24 cellular contexts compared by ENCODE assay signal in the genomic region with DNA sequence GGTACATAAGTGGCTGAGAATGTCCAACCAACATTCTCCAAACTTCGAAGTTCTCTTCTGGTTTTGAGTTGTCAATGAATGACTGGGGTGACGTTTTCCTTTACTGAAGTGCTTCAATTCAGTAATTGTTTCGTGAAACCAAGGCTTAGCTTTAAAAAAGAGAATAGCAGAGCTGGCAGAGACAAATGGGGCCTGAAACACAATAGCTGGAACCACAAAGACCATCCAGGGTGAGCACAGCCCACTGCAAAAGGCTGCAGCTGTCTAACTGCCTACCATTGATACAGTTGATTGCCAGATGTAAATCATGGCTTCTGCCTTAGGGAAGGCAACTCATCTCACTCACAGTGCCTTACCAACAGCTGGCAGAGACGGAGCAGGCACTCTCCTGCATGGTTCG.
DNase-seq lines count a peak whose midpoint lies in the region; ATAC-seq and TF ChIP-seq lines count a peak whose summit lies in the region.
"Had no signal": no experiment of that assay in that cellular context is flagged by ENCODE, and none has a peak within 500 bp of the region (broad histone marks: within the 10 kb centered on the region; RNA-seq: fewer than 3 reads in every experiment).

No MANE protein-coding gene starts in this region.

- H3K27me3 ChIP-seq in GM23338 (ENCODE audit: insufficient read depth) (no peaks in the 10 kb centered on the region), neuronal stem cell (ENCODE audit: control insufficient read depth in 3 of 3, insufficient read depth in 3 of 3, low read depth in 1 of 3, low read length in 3 of 3) (no peaks in the 10 kb centered on the region), BE2C (no peaks in the 10 kb centered on the region)
- H3K27me3 ChIP-seq: left lung, right lobe of liver had no signal

- TF ChIP-seq CTCF in GM23338 (conservative IDR thresholded peaks at IDR 0.05; ENCODE audit: low read depth in 2 of 2) (no peak), BE2C (IDR thresholded peaks at IDR 0.05; ENCODE audit: low read depth, low read length) (no peak)

- H3K4me1 Mint-ChIP-seq in GM23338 = peaks cover 6% of the 10 kb centered on the region; the same call in 2 of the 3 replicates
- H3K4me1 Mint-ChIP-seq: activated T-helper 17 cell treated with anti-CD3 and anti-CD28 coated beads, Interleukin-2, amount 50 U/mL, for 72 hours; stimulated activated naive CD8-positive, alpha-beta T cell treated with anti-CD3 and anti-CD28 coated beads, Interleukin-15, amount 100 ng/mL, for 72 hours had no signal

- H3K36me3 ChIP-seq in GM23338 (ENCODE audit: insufficient read depth) = no peaks in the 10 kb centered on the region
- no peaks in the 10 kb centered on the region for H3K36me3 ChIP-seq in neuronal stem cell (replicated peaks in 1 of 2; ENCODE audit: control insufficient read depth in 2 of 2, insufficient read depth in 2 of 2, low read length in 2 of 2)
- H3K36me3 ChIP-seq in BE2C = no peaks in the 10 kb centered on the region
- H3K36me3 ChIP-seq: gastroesophageal sphincter, left lung, right lobe of liver had no signal

- no peak overlapping the region for H2BK12ac ChIP-seq in neuronal stem cell (ENCODE audit: low read length)

- peaks cover 2% of the 10 kb centered on the region; the same call in 1 of the 2 replicates for H3K9me2 ChIP-seq in GM23338 (ENCODE audit: insufficient read depth)

- DNase-seq in NCI-H748 (lab: John Stamatoyannopoulos, UW; ENCODE audit: unreplicated experiment) (peak; percentile 65), NCI-H748 treated with DMSO at 0.1 percent for 48 hours (lab: John Stamatoyannopoulos, UW) (no peak), GM23338 (ENCODE audit: low spot score) (no peak), neuronal stem cell (ENCODE audit: low spot score) (peak; percentile 32), GF-D8 (lab: John Stamatoyannopoulos, UW) (no peak), BE2C (no peak), Right ventricle myocardium superior (no peak)
- DNase-seq: activated CD4-positive, CD25-positive, alpha-beta regulatory T cell; activated naive CD8-positive, alpha-beta T cell treated with anti-CD3 and anti-CD28 coated beads, Interleukin-2, amount 50 U/mL, for 24 hours; C1 segment of cervical spinal cord; DMS 273 treated with DMSO at 0.1 percent for 48 hours; dorsolateral prefrontal cortex; HFFc6; left lung; NCI-H1092; occipital lobe; right lobe of liver; stimulated activated naive CD8-positive, alpha-beta T cell treated with anti-CD3 and anti-CD28 coated beads, Interleukin-15, amount 100 ng/mL, for 72 hours; T-helper 2 cell had no signal

- H3K23ac ChIP-seq in neuronal stem cell (ENCODE audit: low read depth, low read length, poor library complexity) = no peak overlapping the region

- H2AK5ac ChIP-seq in neuronal stem cell (ENCODE audit: low read depth, low read length) = no peak overlapping the region

- H3K27ac ChIP-seq in GM23338 (ENCODE audit: low read depth) = 0 out of 2 replicates have a peak overlapping the region, but pooled peaks have one; percentile 14
- peak overlapping the region; percentile 65 for H3K27ac ChIP-seq in neuronal stem cell (replicated peaks; ENCODE audit: low read length)
- H3K27ac ChIP-seq: dorsolateral prefrontal cortex, gastroesophageal sphincter, KMS-11, left lung, right lobe of liver had no signal

- H2AFZ ChIP-seq in GM23338 = no peak overlapping the region
- H2AFZ ChIP-seq in neuronal stem cell (ENCODE audit: low read length) = no peak overlapping the region

- H3K4me2 ChIP-seq in GM23338 (no peak overlapping the region), neuronal stem cell (ENCODE audit: insufficient read depth, low read length, poor library complexity, severe bottlenecking) (peak overlapping the region; percentile 45)
- H3K4me2 ChIP-seq: KMS-11 had no signal

- no peaks in the 10 kb centered on the region for H3K36me3 Mint-ChIP-seq in GM23338 (ENCODE audit: low read depth)

- H3K4me3 Mint-ChIP-seq in GM23338 = no peak overlapping the region
- H3K4me3 Mint-ChIP-seq: activated naive CD8-positive, alpha-beta T cell treated with anti-CD3 and anti-CD28 coated beads, Interleukin-2, amount 50 U/mL, for 24 hours; activated T-helper 17 cell treated with anti-CD3 and anti-CD28 coated beads, Interleukin-2, amount 50 U/mL, for 72 hours; HFFc6; stimulated activated naive CD8-positive, alpha-beta T cell treated with anti-CD3 and anti-CD28 coated beads, Interleukin-15, amount 100 ng/mL, for 72 hours had no signal

- H3K4me1 ChIP-seq in GM23338 (ENCODE audit: insufficient read depth) = peaks cover 5% of the 10 kb centered on the region
- H3K4me1 ChIP-seq in neuronal stem cell (ENCODE audit: control insufficient read depth in 2 of 2, insufficient read depth in 1 of 2, low read depth in 1 of 2, low read length in 2 of 2) = peaks cover 0 to 10% of the 10 kb centered on the region in 2 donors
- no peaks in the 10 kb centered on the region for H3K4me1 ChIP-seq in BE2C
- H3K4me1 ChIP-seq: left lung, right lobe of liver had no signal

- H2BK120ac ChIP-seq in neuronal stem cell (ENCODE audit: low read depth, low read length) = no peak overlapping the region

- intact Hi-C loops in Right ventricle myocardium superior (cut with DNase I) = no loop called here

- H3K4me3 ChIP-seq in GM23338 = no peak overlapping the region
- H3K4me3 ChIP-seq in neuronal stem cell (ENCODE audit: low read length in 2 of 2) = no peak overlapping the region
- no peak overlapping the region for H3K4me3 ChIP-seq in BE2C (ENCODE audit: low read depth, low read length)
- H3K4me3 ChIP-seq: dorsolateral prefrontal cortex, gastroesophageal sphincter, left lung, right lobe of liver had no signal

- H3K79me2 ChIP-seq in GM23338 (replicated peaks; ENCODE audit: insufficient read depth) = no peaks in the 10 kb centered on the region

- no CpG with 5 or more reads among the region's 5 CpGs for WGBS in neuronal stem cell (ENCODE audit: extremely low coverage in 2 of 2, insufficient read length in 2 of 2, insufficient replicate concordance in 1 of 2), 2 donors

- H3K27ac Mint-ChIP-seq in GM23338 = no peak overlapping the region
- H3K27ac Mint-ChIP-seq: activated naive CD8-positive, alpha-beta T cell treated with anti-CD3 and anti-CD28 coated beads, Interleukin-2, amount 50 U/mL, for 24 hours; activated T-helper 17 cell treated with anti-CD3 and anti-CD28 coated beads, Interleukin-2, amount 50 U/mL, for 72 hours; HFFc6; stimulated activated naive CD8-positive, alpha-beta T cell treated with anti-CD3 and anti-CD28 coated beads, Interleukin-15, amount 100 ng/mL, for 72 hours had no signal

- H2BK5ac ChIP-seq in neuronal stem cell (ENCODE audit: low read length) = no peak overlapping the region

- no peaks in the 10 kb centered on the region for H3F3A ChIP-seq in GM23338 (replicated peaks; ENCODE audit: low read depth)

- no peaks in the 10 kb centered on the region for H4K20me1 ChIP-seq in GM23338 (replicated peaks; ENCODE audit: insufficient read depth)

- H3K9me3 Mint-ChIP-seq in GM23338 = no peaks in the 10 kb centered on the region; the same call in 2 of the 3 replicates
- H3K9me3 Mint-ChIP-seq: activated naive CD8-positive, alpha-beta T cell treated with anti-CD3 and anti-CD28 coated beads, Interleukin-2, amount 50 U/mL, for 24 hours; activated T-helper 17 cell treated with anti-CD3 and anti-CD28 coated beads, Interleukin-2, amount 50 U/mL, for 72 hours; HFFc6; stimulated activated naive CD8-positive, alpha-beta T cell treated with anti-CD3 and anti-CD28 coated beads, Interleukin-15, amount 100 ng/mL, for 72 hours had no signal

- no peak overlapping the region for H3K14ac ChIP-seq in neuronal stem cell (ENCODE audit: low read length)

- H2BK15ac ChIP-seq in neuronal stem cell (ENCODE audit: low read length) = no peak overlapping the region

- H4K91ac ChIP-seq in neuronal stem cell (ENCODE audit: low read depth, low read length, poor library complexity) = no peak overlapping the region

- H3K9me3 ChIP-seq in neuronal stem cell (replicated peaks in 1 of 2; ENCODE audit: control insufficient read depth in 2 of 2, insufficient read depth in 1 of 2, low read depth in 1 of 2, low read length in 2 of 2) (no peaks in the 10 kb centered on the region), BE2C (no peaks in the 10 kb centered on the region)
- H3K9me3 ChIP-seq: gastroesophageal sphincter, left lung, right lobe of liver had no signal

- H3K79me1 ChIP-seq in neuronal stem cell (ENCODE audit: low read depth, low read length) = no peaks in the 10 kb centered on the region

- no peak overlapping the region for H3K4ac ChIP-seq in neuronal stem cell (ENCODE audit: low read length)

- H4K8ac ChIP-seq in neuronal stem cell (ENCODE audit: low read depth, low read length) = no peak overlapping the region

- H3K18ac ChIP-seq in neuronal stem cell (ENCODE audit: low read length) = no peak overlapping the region

- no peak overlapping the region for H3K9ac ChIP-seq in neuronal stem cell (ENCODE audit: low read depth, low read length, poor library complexity)
- H3K9ac ChIP-seq: KMS-11 had no signal

- H3K27me3 Mint-ChIP-seq in GM23338 (ENCODE audit: insufficient read depth, low read depth, poor library complexity) = no peaks in the 10 kb centered on the region
- H3K27me3 Mint-ChIP-seq: activated naive CD8-positive, alpha-beta T cell treated with anti-CD3 and anti-CD28 coated beads, Interleukin-2, amount 50 U/mL, for 24 hours; stimulated activated naive CD8-positive, alpha-beta T cell treated with anti-CD3 and anti-CD28 coated beads, Interleukin-15, amount 100 ng/mL, for 72 hours had no signal

- ATAC-seq in GM23338 (no peak), HG03469 (IDR thresholded peaks at IDR 0.05; ENCODE audit: unreplicated experiment) (peak; percentile 61), Right ventricle myocardium superior (ENCODE audit: poor library complexity) (no peak)
- ATAC-seq: activated naive CD8-positive, alpha-beta T cell treated with anti-CD3 and anti-CD28 coated beads, Interleukin-2, amount 50 U/mL, for 24 hours; activated T-helper 17 cell treated with anti-CD3 and anti-CD28 coated beads, Interleukin-2, amount 50 U/mL, for 72 hours; gastroesophageal sphincter; left lung; right lobe of liver; Right ventricle myocardium inferior; stimulated activated naive CD8-positive, alpha-beta T cell treated with anti-CD3 and anti-CD28 coated beads, Interleukin-15, amount 100 ng/mL, for 72 hours had no signal

TF ChIP-seq in GM23338, 12 proteins besides CTCF, POLR2A, EP300 and RAD21:
- no peak for TF ChIP-seq CREB1 (CRISPR knock-in tag; IDR thresholded peaks at IDR 0.05; ENCODE audit: low read depth)
- TF ChIP-seq EZH2 (IDR thresholded peaks at IDR 0.05; ENCODE audit: low read depth, unreplicated experiment) = no peak
- TF ChIP-seq ETS1 (IDR thresholded peaks at IDR 0.05) = no peak
- no peak for TF ChIP-seq NANOG (IDR thresholded peaks at IDR 0.05; ENCODE audit: borderline replicate concordance)

Comparison
In these comparisons a context has a peak if more than half of its experiments do, and no peak if none do; other contexts are left out.
1. DNase-seq: peak in NCI-H748 (single experiment) and neuronal stem cell (single experiment); none in NCI-H748 treated with DMSO at 0.1 percent for 48 hours (single experiment), GM23338 (single experiment), GF-D8 (single experiment), BE2C (single experiment) and Right ventricle myocardium superior (single experiment).